8 cellular contexts compared by ENCODE assay signal in the genomic region with DNA sequence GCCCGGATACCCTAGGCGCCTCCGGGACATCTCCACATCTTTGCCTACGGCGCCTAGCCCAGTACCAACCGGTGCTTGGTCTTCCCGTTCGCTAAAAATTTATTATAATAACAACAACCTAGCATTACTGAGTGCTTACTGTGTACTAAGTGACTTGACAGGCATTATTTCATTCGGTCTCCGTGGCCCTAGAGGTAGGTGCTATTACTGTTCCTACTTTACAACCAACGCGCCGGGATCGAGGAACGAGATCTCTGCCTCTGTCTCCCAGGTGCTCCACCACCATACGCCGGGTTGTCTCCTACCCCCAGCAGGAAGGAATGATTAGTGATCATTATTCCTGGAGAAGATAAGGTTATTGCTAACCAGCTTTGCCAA. TPM values are rescaled to one million over a fixed set of nuclear protein-coding genes. Genes with fewer than 3 reads are reported as not detected.
DNase-seq lines count a peak whose midpoint lies in the region; ATAC-seq, FAIRE-seq and TF ChIP-seq lines count a peak whose summit lies in the region.

No MANE protein-coding gene starts in this region.

- H3K4me1 ChIP-seq in GM12878 (ENCODE audit: control insufficient read depth, insufficient read depth, low read length): 0 out of 2 replicates have a peak, but pooled peaks cover 3% of the 10 kb centered on the region

- RAD21 ChIA-PET in GM12878 (lab: Charles Lee; ENCODE audit: unreplicated experiment): interaction anchor here (1.2 to 2.5 kb wide), 4 partner anchors 22 to 443 kb away, joined by 3 to 9 read pairs (median 6); no protein-coding TSS in a partner anchor

- H3K27me3 ChIP-seq in BJ (ENCODE audit: control insufficient read depth, insufficient read depth, low read length) (no peaks in the 10 kb centered on the region), GM12878 (replicated peaks in 1 of 2; ENCODE audit: control insufficient read depth in 2 of 2, insufficient read depth in 2 of 2, low read length in 1 of 2) (peaks cover 7 to 8% of the 10 kb centered on the region in 2 experiments; a peak in 3 of 4 replicates)

- H3K4me3 ChIP-seq in BJ (ENCODE audit: low read depth, low read length) (peak overlapping the region; percentile 86), GM12878 (peak overlapping the region; percentile 77)
- peak overlapping the region; percentile 39 for H3K4me3 ChIP-seq in Jurkat, Clone E6-1 (ENCODE audit: low read length)

- DNase-seq in BJ (ENCODE audit: low read depth) (no peak), GM12878 (ENCODE audit: low read depth, low spot score) (no peak), left lobe of liver (ENCODE audit: low spot score) (no peak), GM10248 (ENCODE audit: extremely low spot score) (no peak)
- no peak for DNase-seq in Jurkat, Clone E6-1 (ENCODE audit: low read depth, low spot score)

- no peak for TF ChIP-seq POLR2A in GM12878 (IDR thresholded peaks at IDR 0.05; ENCODE audit: low read depth, low read length)

- intact Hi-C loops in GM12878 (cut with micrococcal nuclease; ENCODE audit: unreplicated experiment): no loop called here

- H3K9ac ChIP-seq in GM12878 (ENCODE audit: control insufficient read depth, insufficient read depth, low read length): no peak overlapping the region

- WGBS in GM12878 (ENCODE audit: insufficient coverage, insufficient replicate concordance, low lambda C conversion rate, missing lambda C conversion rate): 7% methylated on average over 17 of the region's 17 CpGs

- peak overlapping the region; percentile 85 for H3K4me2 ChIP-seq in GM12878 (ENCODE audit: control insufficient read depth, insufficient read depth)

- SMC1A ChIA-PET in GM12878 (lab: Charles Lee; ENCODE audit: uncharacterized antibody, unreplicated experiment): interaction anchor here (1.2 kb wide), 1 partner anchor 11 kb away, joined by 3 read pairs; no protein-coding TSS in a partner anchor

- CTCF ChIA-PET in BJ (lab: Yijun Ruan, JAX) (interaction anchor here (1.1 kb wide), 1 partner anchor 28 kb away, joined by 3 read pairs; no protein-coding TSS in a partner anchor), GM12878 (lab: Yijun Ruan, JAX) (no interaction called here), GM10248 (lab: Yijun Ruan, JAX) (interaction anchor here (0.9 kb wide), 1 partner anchor 31 kb away, joined by 3 read pairs; no protein-coding TSS in a partner anchor)

- in situ Hi-C loops in GM12878 (cut with MboI): no loop called here

- no peaks in the 10 kb centered on the region; the same call in 1 of the 2 replicates for H3K36me3 ChIP-seq in BJ (ENCODE audit: control insufficient read depth, insufficient read depth, low read length)
- H3K36me3 ChIP-seq in GM12878 (ENCODE audit: control insufficient read depth in 2 of 2, insufficient read depth in 2 of 2, low read length in 1 of 2): no peaks in the 10 kb centered on the region

- peak; percentile 47 for FAIRE-seq in GM12878 (lab: Jason Lieb, UNC)

- BruUV-seq in GM12878 (replicated peaks; lab: Mats Ljungman, UMichigan): no TSS peak

- no peak for TF ChIP-seq EP300 in GM12878 (IDR thresholded peaks at IDR 0.05; ENCODE audit: borderline replicate concordance in 1 of 2, control insufficient read depth in 1 of 2, low read depth in 2 of 2, low read length in 2 of 2)

- H3K27ac ChIP-seq in GM12878 (ENCODE audit: control insufficient read depth, insufficient read depth): no peak overlapping the region
- peak overlapping the region; percentile 87 for H3K27ac ChIP-seq in temporal lobe (ENCODE audit: low read depth, low read length)

- H4K20me1 ChIP-seq in GM12878 (ENCODE audit: control insufficient read depth, insufficient read depth): no peaks in the 10 kb centered on the region

- H3K9me3 ChIP-seq in GM12878 (replicated peaks; ENCODE audit: control insufficient read depth, insufficient read depth, low read length): no peaks in the 10 kb centered on the region

- H2AFZ ChIP-seq in GM12878 (ENCODE audit: control insufficient read depth, low read depth, low read length): peak overlapping the region; percentile 77

- ATAC-seq in GM19463 (IDR thresholded peaks at IDR 0.05; ENCODE audit: unreplicated experiment) (peak; percentile 7), GM12878 (peak; percentile 28), left lobe of liver (peak; percentile 5), GM19351 (IDR thresholded peaks at IDR 0.05; ENCODE audit: unreplicated experiment) (no peak)

- H3K79me2 ChIP-seq in GM12878 (ENCODE audit: control insufficient read depth, insufficient read depth, low read length): no peaks in the 10 kb centered on the region

- TF ChIP-seq CTCF in BJ (IDR thresholded peaks at IDR 0.05; ENCODE audit: insufficient read depth, low read depth, low read length) (peak; percentile 22; the same call in 1 of the 2 replicates), GM12878 (IDR thresholded peaks at IDR 0.05 in 2 of 3, conservative IDR thresholded peaks at IDR 0.05 in 1 of 3; ENCODE audit: control insufficient read depth in 2 of 3, extremely low read depth in 1 of 3, insufficient read depth in 1 of 3, low read depth in 3 of 3, low read length in 3 of 3) (no peak), GM10248 (IDR thresholded peaks at IDR 0.05; ENCODE audit: control extremely low read depth, extremely low read depth, low read depth, missing control alignments) (no peak)

- POLR2A ChIA-PET in BJ (lab: Charles Lee): no interaction called here
- POLR2A ChIA-PET in GM12878 (lab: Charles Lee): no interaction called here
- POLR2A ChIA-PET in GM10248 (lab: Yijun Ruan, JAX): no interaction called here

- no peak for TF ChIP-seq RAD21 in GM12878 (IDR thresholded peaks at IDR 0.05; ENCODE audit: insufficient read depth, low read depth, low read length)

TF ChIP-seq in GM12878, 131 proteins besides CTCF, POLR2A, EP300 and RAD21 (continues in another document):
- TF ChIP-seq, protein P1, sequence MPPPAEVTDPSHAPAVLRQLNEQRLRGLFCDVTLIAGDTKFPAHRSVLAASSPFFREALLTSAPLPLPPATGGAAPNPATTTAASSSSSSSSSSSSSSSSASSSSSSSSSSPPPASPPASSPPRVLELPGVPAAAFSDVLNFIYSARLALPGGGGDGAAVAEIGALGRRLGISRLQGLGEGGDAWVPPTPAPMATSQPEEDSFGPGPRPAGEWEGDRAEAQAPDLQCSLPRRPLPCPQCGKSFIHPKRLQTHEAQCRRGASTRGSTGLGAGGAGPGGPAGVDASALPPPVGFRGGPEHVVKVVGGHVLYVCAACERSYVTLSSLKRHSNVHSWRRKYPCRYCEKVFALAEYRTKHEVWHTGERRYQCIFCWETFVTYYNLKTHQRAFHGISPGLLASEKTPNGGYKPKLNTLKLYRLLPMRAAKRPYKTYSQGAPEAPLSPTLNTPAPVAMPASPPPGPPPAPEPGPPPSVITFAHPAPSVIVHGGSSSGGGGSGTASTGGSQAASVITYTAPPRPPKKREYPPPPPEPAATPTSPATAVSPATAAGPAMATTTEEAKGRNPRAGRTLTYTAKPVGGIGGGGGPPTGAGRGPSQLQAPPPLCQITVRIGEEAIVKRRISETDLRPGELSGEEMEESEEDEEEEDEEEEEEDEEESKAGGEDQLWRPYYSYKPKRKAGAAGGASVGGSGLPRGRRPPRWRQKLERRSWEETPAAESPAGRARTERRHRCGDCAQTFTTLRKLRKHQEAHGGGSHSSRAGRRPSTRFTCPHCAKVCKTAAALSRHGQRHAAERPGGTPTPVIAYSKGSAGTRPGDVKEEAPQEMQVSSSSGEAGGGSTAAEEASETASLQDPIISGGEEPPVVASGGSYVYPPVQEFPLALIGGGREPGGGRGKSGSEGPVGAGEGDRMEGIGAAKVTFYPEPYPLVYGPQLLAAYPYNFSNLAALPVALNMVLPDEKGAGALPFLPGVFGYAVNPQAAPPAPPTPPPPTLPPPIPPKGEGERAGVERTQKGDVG (CRISPR knock-in tag; IDR thresholded peaks at IDR 0.05): no peak

RNA-seq across cellular contexts. Expression of gene BIN1, which starts 0.7 kb away (rescaled TPM):
- polyA plus RNA-seq in BJ (2011; rRNA removed) (27.7 and 37.6 TPM in 2 replicates), GM12878 (2011; rRNA removed) (1.3 and 2.2 TPM in 2 replicates), GM12878 (2014; fragmentation: Illumina TruSeq; extraction: Trizol) (2.7 and 6.7 TPM in 2 replicates), GM12878 (2014; fragmentation: Nextera tagmentation; extraction: Ambion mirVana) (under 1 TPM; 0.32 to 0.91 TPM), GM12878 (2014; rRNA removed) (12.7 and 20.5 TPM in 2 replicates), GM12878 (2016; fragmentation: Nextera tagmentation; extraction: Ambion mirVana) (10 to 100 TPM; 15.8 to 16.8 TPM)
- polyA minus RNA-seq in BJ (2011; rRNA and poly(A)+ RNA removed): 15.0 and 24.9 TPM in 2 replicates
- 40.9 TPM for polyA plus RNA-seq in Jurkat, Clone E6-1 (2012; ENCODE audit: insufficient read depth, insufficient read length)
- total RNA-seq in GM12878 (2013; cell fraction: nucleolus; rRNA removed): 12.6 and 12.8 TPM in 2 replicates
- total RNA-seq in GM12878 (2014; rRNA removed) (16.1 and 21.3 TPM in 2 replicates), GM12878 (2014; rRNA removed; fragmentation: Illumina TruSeq; extraction: Trizol) (6.3 and 9.6 TPM in 2 replicates), GM12878 (2021) (21.0 TPM in 2 replicates), left lobe of liver (28.6 TPM), temporal lobe (42.8 TPM)
- 11.7 TPM for polyA plus RNA-seq in GM12878 (2011; ENCODE audit: low read depth)
- 2.6 and 3.7 TPM in 2 replicates for polyA plus RNA-seq in GM12878 (2011; cell fraction: cytosol; rRNA removed)
- 7.8 and 7.9 TPM in 2 replicates for polyA plus RNA-seq in GM12878 (2011; cell fraction: nucleus; rRNA removed)
- polyA plus RNA-seq in GM12878 (2012): 36.1 and 36.8 TPM in 2 replicates
- 1.8 and 3.0 TPM in 2 replicates for polyA minus RNA-seq in GM12878 (2011; rRNA and poly(A)+ RNA removed)
- 0.80 and 2.8 TPM in 2 replicates for polyA minus RNA-seq in GM12878 (2011; cell fraction: cytosol; rRNA and poly(A)+ RNA removed)
- polyA minus RNA-seq in GM12878 (2011; cell fraction: nucleus; rRNA and poly(A)+ RNA removed): 1.8 and 3.1 TPM in 2 replicates
